ENCODE assay signal across 8 cellular contexts in the genomic region with DNA sequence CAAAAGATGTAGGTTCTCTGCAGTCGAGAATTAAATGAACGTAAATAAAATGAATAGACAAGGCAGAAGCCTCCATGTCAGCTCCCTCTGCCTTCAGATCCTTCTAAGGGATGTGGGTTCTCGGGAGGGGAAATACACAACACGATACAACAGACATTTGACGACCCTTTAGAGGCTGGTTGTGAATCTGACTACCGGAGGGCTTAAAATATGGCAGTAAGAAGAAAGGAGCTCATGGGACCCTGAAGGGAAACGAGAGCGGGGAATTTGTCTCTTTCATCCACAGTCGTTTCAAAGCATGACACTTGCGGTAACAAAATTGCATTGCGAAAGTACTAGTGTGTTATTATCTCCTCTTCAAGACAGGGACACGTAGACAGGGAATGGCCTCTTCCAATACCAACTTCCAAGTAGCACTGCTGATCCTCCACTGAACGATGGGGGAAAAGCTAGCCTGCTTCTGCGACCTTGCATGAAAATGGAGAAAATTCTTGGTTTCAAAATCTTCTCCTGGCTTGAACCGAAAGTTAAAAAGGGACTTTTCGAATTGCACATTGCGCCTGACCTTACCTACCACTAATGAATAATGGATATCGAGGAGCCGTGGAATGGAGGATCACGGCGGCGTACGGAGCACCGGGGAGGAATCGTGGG. TPM values are rescaled to one million over a fixed set of nuclear protein-coding genes. Genes with fewer than 3 reads are reported as not detected.
DNase-seq lines count a peak whose midpoint lies in the region; ATAC-seq and TF ChIP-seq lines count a peak whose summit lies in the region.

No MANE protein-coding gene starts in this region.

- H2AFZ ChIP-seq in SK-N-SH (ENCODE audit: low read depth) (peak overlapping the region; percentile 90), MM.1S (ENCODE audit: low read length) (peak overlapping the region; percentile 88)

- no peaks in the 10 kb centered on the region for H3F3A ChIP-seq in SK-N-SH (replicated peaks; ENCODE audit: insufficient read depth)
- H3F3A ChIP-seq in MM.1S (ENCODE audit: insufficient read depth, low read length) = peaks cover 6% of the 10 kb centered on the region; the same call in 1 of the 2 replicates

- no peaks in the 10 kb centered on the region for H3K9me2 ChIP-seq in SK-N-SH
- no peaks in the 10 kb centered on the region for H3K9me2 ChIP-seq in MM.1S (replicated peaks; ENCODE audit: insufficient read depth, low read length)

- in situ Hi-C loops in brain microvascular endothelial cell (cut with HindIII; ENCODE audit: low pct_ligation_motif_present, low sequenced_read_pairs) = no loop called here

- H3K9ac ChIP-seq in SK-N-SH (peak overlapping the region; percentile 54; the same call in 1 of the 2 replicates), MM.1S (ENCODE audit: low read length) (peak overlapping the region; percentile 56; the same call in 1 of the 2 replicates)

- peaks cover 26% of the 10 kb centered on the region for H4K20me1 ChIP-seq in SK-N-SH (ENCODE audit: insufficient read depth)
- no peaks in the 10 kb centered on the region for H4K20me1 ChIP-seq in MM.1S (ENCODE audit: insufficient read depth, low read length)

- ATAC-seq in SK-N-SH treated with all-trans-retinoic acid at 6 μM for 48 hours (no peak; the same call in 2 of the 3 replicates), right lobe of liver (peak in 1 of 4 donors; percentile 1), GM21528 (IDR thresholded peaks at IDR 0.05; ENCODE audit: low FRiP score, unreplicated experiment) (no peak)

- H3K4me3 ChIP-seq in SK-N-SH (ENCODE audit: low read depth in 2 of 2, low read length in 1 of 2) (peak overlapping the region; percentile 79 to 80), MM.1S (ENCODE audit: low read length) (peak overlapping the region; percentile 83), brain microvascular endothelial cell (ENCODE audit: low read depth, low read length) (peak overlapping the region; percentile 66), right lobe of liver (peak overlapping the region; percentile 73 to 77 (median 76)), tibial nerve (peak overlapping the region; percentile 61 to 84 (median 72))

- DNase-seq in SK-N-SH (no peak), MM.1S (peak; percentile 43), brain microvascular endothelial cell (no peak), right lobe of liver (no peak), tibial nerve (ENCODE audit: low spot score in 2 of 2) (peak in 1 of 2 donors; percentile 16), posterior vena cava (ENCODE audit: low spot score) (no peak)

- POLR2A ChIA-PET in SK-N-SH (lab: Yijun Ruan, JAX) = interaction anchor here (0.9 to 2.6 kb wide), 24 partner anchors 20 to 582 kb away, joined by 3 to 131 read pairs (median 11); no protein-coding TSS in a partner anchor

- no peak for TF ChIP-seq RAD21 in SK-N-SH (IDR thresholded peaks at IDR 0.05; ENCODE audit: low read length)

- CTCF ChIA-PET in SK-N-SH (lab: Yijun Ruan, JAX) = interaction anchor here (0.6 to 5.2 kb wide), 14 partner anchors 8 to 415 kb away, joined by 3 to 31 read pairs (median 4); no protein-coding TSS in a partner anchor

- H3K27ac ChIP-seq in SK-N-SH (ENCODE audit: low read depth in 2 of 2, low read length in 1 of 2) (peak overlapping the region in 1 of 2 experiments; percentile 92; a peak in 2 of 4 replicates), MM.1S (ENCODE audit: low read length) (peak overlapping the region; percentile 21; the same call in 1 of the 2 replicates), brain microvascular endothelial cell (no peak overlapping the region), right lobe of liver (peak overlapping the region; percentile 48 to 68 (median 53)), tibial nerve (peak overlapping the region; percentile 76 to 91 (median 86))

- no peaks in the 10 kb centered on the region for H3K36me3 ChIP-seq in SK-N-SH (replicated peaks in 1 of 2; ENCODE audit: control insufficient read depth in 1 of 2, insufficient read depth in 2 of 2, low read length in 1 of 2)
- H3K36me3 ChIP-seq in MM.1S (replicated peaks; ENCODE audit: insufficient read depth, low read length) = no peaks in the 10 kb centered on the region
- no peaks in the 10 kb centered on the region for H3K36me3 ChIP-seq in brain microvascular endothelial cell (replicated peaks)
- H3K36me3 ChIP-seq in right lobe of liver = no peaks in the 10 kb centered on the region
- no peaks in the 10 kb centered on the region for H3K36me3 ChIP-seq in tibial nerve

- H3K4me1 ChIP-seq in SK-N-SH (ENCODE audit: control insufficient read depth in 1 of 2, insufficient read depth in 2 of 2, low read depth in 1 of 2, low read length in 1 of 2) = peaks cover 0 to 28% of the 10 kb centered on the region in 2 experiments; a peak in 2 of 4 replicates
- H3K4me1 ChIP-seq in MM.1S (ENCODE audit: low read length) = 0 out of 2 replicates have a peak, but pooled peaks cover 15% of the 10 kb centered on the region
- H3K4me1 ChIP-seq in right lobe of liver = peaks cover 0 to 10% (median 0%) of the 10 kb centered on the region in 4 donors
- peaks cover 0 to 34% (median 14%) of the 10 kb centered on the region in 4 donors for H3K4me1 ChIP-seq in tibial nerve

- 46% methylated on average over 25 of the region's 25 CpGs for WGBS in SK-N-SH (ENCODE audit: low lambda C conversion rate)
- whole genome bisulfite sequencing in right lobe of liver (ENCODE audit: insufficient coverage, low coverage, low lambda C conversion rate, missing lambda C conversion rate) = 21% methylated on average over 20 of the region's 25 CpGs
- 26 to 27% methylated on average over 25 of the region's 25 CpGs for WGBS in tibial nerve, 2 donors

- H3K4me2 ChIP-seq in SK-N-SH = peak overlapping the region; percentile 97
- H3K4me2 ChIP-seq in MM.1S (ENCODE audit: low read depth, low read length) = peak overlapping the region; percentile 78

- H3K27me3 ChIP-seq in SK-N-SH (ENCODE audit: insufficient read depth) = peaks cover 50% of the 10 kb centered on the region
- peaks cover 54% of the 10 kb centered on the region for H3K27me3 ChIP-seq in MM.1S (replicated peaks; ENCODE audit: insufficient read depth, low read length)
- peaks cover 26% of the 10 kb centered on the region for H3K27me3 ChIP-seq in brain microvascular endothelial cell (replicated peaks)
- no peaks in the 10 kb centered on the region for H3K27me3 ChIP-seq in right lobe of liver
- H3K27me3 ChIP-seq in tibial nerve = no peaks in the 10 kb centered on the region

- TF ChIP-seq EP300 in SK-N-SH (IDR thresholded peaks at IDR 0.05; ENCODE audit: borderline replicate concordance in 1 of 2, low read depth in 1 of 2, low read length in 1 of 2) = no peak
- no peak for TF ChIP-seq EP300 in tibial nerve (IDR thresholded peaks at IDR 0.05)

- H3K79me2 ChIP-seq in SK-N-SH (ENCODE audit: insufficient read depth) = peaks cover 32% of the 10 kb centered on the region
- H3K79me2 ChIP-seq in MM.1S (ENCODE audit: low read length) = peaks cover 30% of the 10 kb centered on the region

- intact Hi-C loops in right lobe of liver (cut with DNase I) = no loop called here
- intact Hi-C loops in posterior vena cava (cut with DNase I) = no loop called here

- no peak for TF ChIP-seq CTCF in SK-N-SH (IDR thresholded peaks at IDR 0.05)
- TF ChIP-seq CTCF in MM.1S (IDR thresholded peaks at IDR 0.05; ENCODE audit: low read length) = no peak
- no peak for TF ChIP-seq CTCF in brain microvascular endothelial cell (IDR thresholded peaks at IDR 0.05; ENCODE audit: low read depth, low read length, missing control alignments)
- TF ChIP-seq CTCF in right lobe of liver (IDR thresholded peaks at IDR 0.05) = no peak
- TF ChIP-seq CTCF in tibial nerve (IDR thresholded peaks at IDR 0.05) = no peak

- no peaks in the 10 kb centered on the region for H3K9me3 ChIP-seq in SK-N-SH
- H3K9me3 ChIP-seq in MM.1S (replicated peaks; ENCODE audit: insufficient read depth, low read length) = no peaks in the 10 kb centered on the region
- H3K9me3 ChIP-seq in right lobe of liver = no peaks in the 10 kb centered on the region
- H3K9me3 ChIP-seq in tibial nerve = no peaks in the 10 kb centered on the region

- TF ChIP-seq POLR2A in right lobe of liver (IDR thresholded peaks at IDR 0.05) = no peak
- no peak for TF ChIP-seq POLR2A in tibial nerve (IDR thresholded peaks at IDR 0.05)

TF ChIP-seq in SK-N-SH, 30 proteins besides CTCF, POLR2A, EP300 and RAD21 (continues in another document):
- TF ChIP-seq POLR2AphosphoS5 (IDR thresholded peaks at IDR 0.05; ENCODE audit: low read depth, low read length) (no peak), FOSL2 (IDR thresholded peaks at IDR 0.05; ENCODE audit: borderline replicate concordance, low read depth) (no peak), TCF12 (IDR thresholded peaks at IDR 0.05) (no peak), GABPA (IDR thresholded peaks at IDR 0.05; ENCODE audit: low read depth) (no peak), FOXJ3 (CRISPR knock-in tag; IDR thresholded peaks at IDR 0.05) (no peak), JUND (IDR thresholded peaks at IDR 0.05) (no peak), NRF1 (IDR thresholded peaks at IDR 0.05; ENCODE audit: low read depth, low read length) (no peak), MXI1 (IDR thresholded peaks at IDR 0.05; ENCODE audit: low read depth, low read length) (no peak)

TF ChIP-seq in SK-N-SH treated with all-trans-retinoic acid at 6 μM for 48 hours, 23 proteins besides CTCF, POLR2A, EP300 and RAD21 (continues in another document):
- TF ChIP-seq, protein P1, sequence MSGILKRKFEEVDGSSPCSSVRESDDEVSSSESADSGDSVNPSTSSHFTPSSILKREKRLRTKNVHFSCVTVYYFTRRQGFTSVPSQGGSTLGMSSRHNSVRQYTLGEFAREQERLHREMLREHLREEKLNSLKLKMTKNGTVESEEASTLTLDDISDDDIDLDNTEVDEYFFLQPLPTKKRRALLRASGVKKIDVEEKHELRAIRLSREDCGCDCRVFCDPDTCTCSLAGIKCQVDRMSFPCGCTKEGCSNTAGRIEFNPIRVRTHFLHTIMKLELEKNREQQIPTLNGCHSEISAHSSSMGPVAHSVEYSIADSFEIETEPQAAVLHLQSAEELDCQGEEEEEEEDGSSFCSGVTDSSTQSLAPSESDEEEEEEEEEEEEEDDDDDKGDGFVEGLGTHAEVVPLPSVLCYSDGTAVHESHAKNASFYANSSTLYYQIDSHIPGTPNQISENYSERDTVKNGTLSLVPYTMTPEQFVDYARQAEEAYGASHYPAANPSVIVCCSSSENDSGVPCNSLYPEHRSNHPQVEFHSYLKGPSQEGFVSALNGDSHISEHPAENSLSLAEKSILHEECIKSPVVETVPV (CRISPR knock-in tag; IDR thresholded peaks at IDR 0.05) = no peak
- TF ChIP-seq ZNF70 (CRISPR knock-in tag; IDR thresholded peaks at IDR 0.05) (no peak), ARNTL (CRISPR knock-in tag; IDR thresholded peaks at IDR 0.05; ENCODE audit: borderline replicate concordance, low read depth) (no peak)

RNA-seq across cellular contexts. Expression of a gene that starts 1.2 kb away (rescaled TPM):
- 1.6 and 2.2 TPM in 2 replicates for polyA plus RNA-seq in SK-N-SH (2012; rRNA removed)
- 1.6 and 1.9 TPM in 2 replicates for polyA plus RNA-seq in SK-N-SH (2012; cell fraction: cytosol; rRNA removed)
- polyA plus RNA-seq in SK-N-SH (2012; cell fraction: nucleus; rRNA removed) = 6.2 and 6.7 TPM in 2 replicates
- 10 to 100 TPM in 1 of 6 experiments, 1 to 10 TPM in 5; 1.9 to 10.6 (median 7.7) TPM for total RNA-seq in right lobe of liver
- total RNA-seq in tibial nerve = 10 to 100 TPM; 24.0 to 43.5 (median 34.3) TPM
- 10 to 100 TPM; 31.0 to 48.1 TPM for total RNA-seq in posterior vena cava
